8 cellular contexts compared by ENCODE assay signal in genomic region chr7:99473315-99473596, GRCh38. TPM values are rescaled to one million over a fixed set of nuclear protein-coding genes. Genes with fewer than 3 reads are reported as not detected.
DNase-seq lines count a peak whose midpoint lies in the region; FAIRE-seq and TF ChIP-seq lines count a peak whose summit lies in the region.

No MANE protein-coding gene starts in this region.

- WGBS in mesodermal cell (ENCODE audit: insufficient coverage in 2 of 2), 2 experiments = 7 to 14% methylated on average over 6 to 7 of the region's 7 CpGs

- peaks cover 25% of the 10 kb centered on the region for H3K36me3 ChIP-seq in mesodermal cell (ENCODE audit: control insufficient read depth, insufficient read depth, low read length)

- DNase-seq in NCI-H82 (lab: John Stamatoyannopoulos, UW) = peak; percentile 34
- DNase-seq in NCI-H82 treated with DMSO at 0.1 percent for 48 hours (lab: John Stamatoyannopoulos, UW; ENCODE audit: unreplicated experiment) = no peak
- peak; percentile 70 for DNase-seq in HFFc6
- peak; percentile 64 for DNase-seq in RPMI8226
- peak in 1 of 10 donors; percentile 38 for DNase-seq in dorsolateral prefrontal cortex
- DNase-seq in urothelium cell line (ENCODE audit: low spot score) = peak; percentile 46
- DNase-seq in NCI-H2107 (lab: John Stamatoyannopoulos, UW) = no peak

- peaks cover 26% of the 10 kb centered on the region for H3K4me1 Mint-ChIP-seq in HFFc6 (ENCODE audit: low read depth)

- peaks cover 10% of the 10 kb centered on the region for H3K27me3 Mint-ChIP-seq in HFFc6 (ENCODE audit: insufficient read depth)

- intact Hi-C loops in dorsolateral prefrontal cortex (cut with DNase I) = loop anchor here in 1 of 2 donors (10.0 kb wide), 1 partner anchor 82 kb away; the partner anchor contains the start of genes FAM200A and ZNF655

- no peak for FAIRE-seq in urothelium cell line (lab: Jason Lieb, UNC)

- H3K9me3 ChIP-seq in mesodermal cell (ENCODE audit: control insufficient read depth, low read length) = no peaks in the 10 kb centered on the region

- peak overlapping the region; percentile 89 for H3K27ac Mint-ChIP-seq in HFFc6

- peak overlapping the region; percentile 94 for H3K4me3 Mint-ChIP-seq in HFFc6

- H3K27me3 ChIP-seq in dorsolateral prefrontal cortex = no peaks in the 10 kb centered on the region

- peak overlapping the region; percentile 65 to 100 (median 87) for H3K4me3 ChIP-seq in dorsolateral prefrontal cortex
- peak overlapping the region; percentile 100 for H3K4me3 ChIP-seq in mesodermal cell (ENCODE audit: extremely low read depth, insufficient read depth, low read length, poor library complexity, severe bottlenecking)

- H3K4me1 ChIP-seq in mesodermal cell (ENCODE audit: control insufficient read depth, insufficient read depth, low read length, poor library complexity, severe bottlenecking) = peaks cover 3% of the 10 kb centered on the region

- no peaks in the 10 kb centered on the region for H3K9me3 Mint-ChIP-seq in HFFc6

- no peak for TF ChIP-seq CTCF in HFFc6 (IDR thresholded peaks at IDR 0.05)
- TF ChIP-seq CTCF in dorsolateral prefrontal cortex (IDR thresholded peaks at IDR 0.05 in 54 of 56, conservative IDR thresholded peaks at IDR 0.05 in 2 of 56; ENCODE audit: low read depth in 1 of 56, partially characterized antibody in 56 of 56) = no peak

- peaks cover 12% of the 10 kb centered on the region for H3K36me3 Mint-ChIP-seq in HFFc6 (ENCODE audit: low read depth)

- peak overlapping the region in 39 of 59 donors; percentile 8 to 99 (median 93) for H3K27ac ChIP-seq in dorsolateral prefrontal cortex
- peak overlapping the region; percentile 59 for H3K27ac ChIP-seq in mesodermal cell (ENCODE audit: low read depth, low read length, severe bottlenecking)

RNA-seq across cellular contexts. Expression of gene ZNF789, which starts 0.6 kb away (rescaled TPM):
- total RNA-seq in HFFc6 (2021; fragmentation: NEBNext Ultra II Directional; extraction: Animal tissue kit (Norgen Biotek cat#: 25700)) = 1 to 10 TPM; 5.2 to 6.4 (median 5.6) TPM
- 10 to 100 TPM; 11.6 to 35.5 (median 20.6) TPM for total RNA-seq in dorsolateral prefrontal cortex
- 8.5 TPM for polyA plus RNA-seq in mesodermal cell (2013, experiment 1 of 2)
- polyA plus RNA-seq in mesodermal cell (2013, experiment 2 of 2) = 7.0 TPM

RNA-seq across cellular contexts. Expression of gene ATP5MF, which starts 7.3 kb away (rescaled TPM):
- total RNA-seq in HFFc6 (2021; fragmentation: NEBNext Ultra II Directional; extraction: Animal tissue kit (Norgen Biotek cat#: 25700)) = 100 to 1,000 TPM; 388 to 466 (median 440) TPM
- total RNA-seq in dorsolateral prefrontal cortex = 100 to 1,000 TPM; 128 to 423 (median 260) TPM
- 530 TPM for polyA plus RNA-seq in mesodermal cell (2013, experiment 1 of 2)
- 463 TPM for polyA plus RNA-seq in mesodermal cell (2013, experiment 2 of 2)

RNA-seq across cellular contexts. Expression of gene ZNF394, which starts 26.8 kb away (rescaled TPM):
- total RNA-seq in HFFc6 (2021; fragmentation: NEBNext Ultra II Directional; extraction: Animal tissue kit (Norgen Biotek cat#: 25700)) = 10 to 100 TPM; 12.7 to 15.1 (median 14.4) TPM
- 10 to 100 TPM; 15.6 to 37.7 (median 22.6) TPM for total RNA-seq in dorsolateral prefrontal cortex
- polyA plus RNA-seq in mesodermal cell (2013, experiment 1 of 2) = 14.2 TPM
- 13.1 TPM for polyA plus RNA-seq in mesodermal cell (2013, experiment 2 of 2)

RNA-seq across cellular contexts. Expression of gene ZKSCAN5, which starts 31.2 kb away (rescaled TPM):
- total RNA-seq in HFFc6 (2021; fragmentation: NEBNext Ultra II Directional; extraction: Animal tissue kit (Norgen Biotek cat#: 25700)) = 10 to 100 TPM in 5 of 6 experiments, 1 to 10 TPM in 1; 10.0 to 12.8 (median 11.3) TPM
- 10 to 100 TPM; 10.7 to 19.7 (median 14.4) TPM for total RNA-seq in dorsolateral prefrontal cortex
- polyA plus RNA-seq in mesodermal cell (2013, experiment 1 of 2) = 15.0 TPM
- polyA plus RNA-seq in mesodermal cell (2013, experiment 2 of 2) = 15.1 TPM

RNA-seq across cellular contexts. Expression of gene CPSF4, which starts 34.5 kb away (rescaled TPM):
- 10 to 100 TPM; 26.7 to 34.0 (median 29.2) TPM for total RNA-seq in HFFc6 (2021; fragmentation: NEBNext Ultra II Directional; extraction: Animal tissue kit (Norgen Biotek cat#: 25700))
- total RNA-seq in dorsolateral prefrontal cortex = 10 to 100 TPM; 31.8 to 83.9 (median 47.3) TPM
- 61.8 TPM for polyA plus RNA-seq in mesodermal cell (2013, experiment 1 of 2)
- polyA plus RNA-seq in mesodermal cell (2013, experiment 2 of 2) = 55.3 TPM

Comparison
In these comparisons a context has a peak if more than half of its experiments do, and no peak if none do; other contexts are left out.
1. DNase-seq: peak in NCI-H82 (single experiment), HFFc6 (single experiment), RPMI8226 (single experiment) and urothelium cell line (single experiment); none in NCI-H82 treated with DMSO at 0.1 percent for 48 hours (single experiment) and NCI-H2107 (single experiment).